Comparison of ENCODE assay signal across 9 cellular contexts in genomic region chr11:47247502-47247901, GRCh38. TPM values are rescaled to one million over a fixed set of nuclear protein-coding genes. Genes with fewer than 3 reads are reported as not detected.
A peak's percentile ranks its signal among the peaks of the same experiment; 100 is the strongest.
DNase-seq lines count a peak whose midpoint lies in the region; ATAC-seq and TF ChIP-seq lines count a peak whose summit lies in the region.
"Had no signal": no experiment of that assay in that cellular context is flagged by ENCODE, and none has a peak within 500 bp of the region (broad histone marks: within the 10 kb centered on the region; RNA-seq: fewer than 3 reads in every experiment).

No MANE protein-coding gene starts in this region.

- no peak overlapping the region for H3K27ac ChIP-seq in SK-N-MC
- H3K27ac ChIP-seq in gastrocnemius medialis: peak overlapping the region in 3 of 4 donors; percentile 92 to 97 (median 96)

- intact Hi-C loops in gastrocnemius medialis (cut with DNase I; ENCODE audit: low total_unique reads): loop anchor here (5.0 to 10.0 kb wide), 2 partner anchors 160 to 333 kb away; partner anchors contain the start of genes LRP4 and SLC39A13

- in situ Hi-C loops in HAP-1 (cut with MboI; ENCODE audit: low sequenced_read_pairs) (no loop called here), gastrocnemius medialis (cut with MboI; ENCODE audit: low sequenced_read_pairs in 4 of 4) (loop anchor here in 2 of 4 donors (25.0 kb wide), 1 partner anchor 115 kb away; the partner anchor contains the start of gene MYBPC3 (in 2 of the 2))

- no peaks in the 10 kb centered on the region for H3K9me3 ChIP-seq in HAP-1
- no peaks in the 10 kb centered on the region for H3K9me3 ChIP-seq in SK-N-MC (ENCODE audit: low read depth, low read length)
- no peaks in the 10 kb centered on the region for H3K9me3 ChIP-seq in gastrocnemius medialis
- H3K9me3 ChIP-seq: testis had no signal

- peaks cover 11% of the 10 kb centered on the region for H3K4me1 ChIP-seq in HAP-1
- H3K4me1 ChIP-seq in gastrocnemius medialis: peaks cover 16 to 25% of the 10 kb centered on the region in 2 donors

- no peak for ATAC-seq in gastrocnemius medialis

- H3K4me3 ChIP-seq in HAP-1: peak overlapping the region; percentile 91
- H3K4me3 ChIP-seq in SK-N-MC: peak overlapping the region; percentile 96
- H3K4me3 ChIP-seq in fibroblast of villous mesenchyme (ENCODE audit: low read depth, low read length): peak overlapping the region; percentile 98
- peak overlapping the region; percentile 79 to 96 (median 92) for H3K4me3 ChIP-seq in gastrocnemius medialis

- H3K27me3 ChIP-seq in HAP-1 (ENCODE audit: low read depth) (no peaks in the 10 kb centered on the region), gastrocnemius medialis (no peaks in the 10 kb centered on the region)
- H3K27me3 ChIP-seq: testis had no signal

- no peak for TF ChIP-seq CTCF in fibroblast of villous mesenchyme (IDR thresholded peaks at IDR 0.05; ENCODE audit: insufficient read depth, low read depth, low read length)
- no peak for TF ChIP-seq CTCF in gastrocnemius medialis (IDR thresholded peaks at IDR 0.05 in 4 of 5, conservative IDR thresholded peaks at IDR 0.05 in 1 of 5)

- H3K36me3 ChIP-seq in HAP-1 (replicated peaks) (peaks cover 36% of the 10 kb centered on the region), SK-N-MC (ENCODE audit: insufficient read depth, low read length) (peaks cover 17% of the 10 kb centered on the region; the same call in 1 of the 2 replicates), gastrocnemius medialis (peaks cover 0 to 41% of the 10 kb centered on the region in 2 donors)

- H3K9ac ChIP-seq in SK-N-MC (ENCODE audit: insufficient read length): no peak overlapping the region

- no peak for DNase-seq in HAP-1 (ENCODE audit: low spot score in 2 of 2)
- no peak for DNase-seq in SK-N-MC (ENCODE audit: low read depth, low spot score)
- no peak for DNase-seq in fibroblast of villous mesenchyme (ENCODE audit: low read depth)
- DNase-seq in gastrocnemius medialis: no peak
- DNase-seq in cerebellum (ENCODE audit: low spot score): no peak
- no peak for DNase-seq in cerebellar cortex (ENCODE audit: low spot score)
- DNase-seq in NOMO-1 (lab: John Stamatoyannopoulos, UW; ENCODE audit: unreplicated experiment in 2 of 2): no peak
- DNase-seq: NCI-H524, testis had no signal

- no peak for TF ChIP-seq POLR2A in gastrocnemius medialis (IDR thresholded peaks at IDR 0.05)

RNA-seq across cellular contexts. Expression of gene ACP2, which starts 1.1 kb away (rescaled TPM):
- 35.4 and 39.0 TPM in 2 replicates for total RNA-seq in fibroblast of villous mesenchyme
- total RNA-seq in gastrocnemius medialis: 10 to 100 TPM; 12.4 to 36.2 (median 27.9) TPM
- total RNA-seq in cerebellum: 30.4 TPM

RNA-seq across cellular contexts. Expression of gene NR1H3, which starts 10.3 kb away (rescaled TPM):
- total RNA-seq in fibroblast of villous mesenchyme (16.8 and 39.3 TPM in 2 replicates), gastrocnemius medialis (10 to 100 TPM in 3 of 4 donors, 1 to 10 TPM in 1; 7.9 to 16.3 (median 12.1) TPM), cerebellum (9.5 TPM)

RNA-seq across cellular contexts. Expression of gene MADD, which starts 22.4 kb away (rescaled TPM):
- total RNA-seq in fibroblast of villous mesenchyme: 20.3 and 27.2 TPM in 2 replicates
- total RNA-seq in gastrocnemius medialis: 10 to 100 TPM; 39.4 to 47.9 (median 41.6) TPM
- 73.3 TPM for total RNA-seq in cerebellum

RNA-seq across cellular contexts. Expression of gene DDB2, which starts 32.7 kb away (rescaled TPM):
- 37.7 and 47.1 TPM in 2 replicates for total RNA-seq in fibroblast of villous mesenchyme
- 10 to 100 TPM in 1 of 4 donors, 1 to 10 TPM in 3; 4.7 to 11.5 (median 7.1) TPM for total RNA-seq in gastrocnemius medialis
- 8.2 TPM for total RNA-seq in cerebellum
